In the genomic region with DNA sequence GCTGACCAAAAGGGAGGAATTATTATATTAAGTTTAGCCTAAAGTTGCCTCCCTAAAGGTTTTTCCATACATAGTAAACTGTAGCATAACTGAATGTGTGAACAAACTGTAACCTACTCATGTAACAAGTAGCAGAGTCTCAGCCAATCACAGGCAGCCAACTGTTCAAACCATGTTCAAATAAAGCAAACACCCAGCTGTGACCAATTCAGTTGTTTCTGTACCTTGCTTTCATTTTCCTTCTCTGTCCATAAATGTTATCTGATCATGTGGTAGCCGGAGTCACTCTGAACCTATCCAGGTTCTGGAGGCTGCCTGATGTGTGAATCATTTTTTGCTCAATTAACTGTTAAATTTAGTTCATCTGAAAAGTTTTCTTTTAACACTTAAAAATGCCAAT, we compare ENCODE assay signal across 23 cellular contexts.
A peak's percentile ranks its signal among the peaks of the same experiment; 100 is the strongest.
DNase-seq lines count a peak whose midpoint lies in the region; ATAC-seq and TF ChIP-seq lines count a peak whose summit lies in the region.
"Had no signal": no experiment of that assay in that cellular context is flagged by ENCODE, and none has a peak within 500 bp of the region (broad histone marks: within the 10 kb centered on the region; RNA-seq: fewer than 3 reads in every experiment).

No MANE protein-coding gene starts in this region.

- H2AFZ ChIP-seq in mammary epithelial cell (ENCODE audit: low read depth, low read length) (no peak overlapping the region), SK-N-SH (ENCODE audit: low read depth) (no peak overlapping the region)

- in situ Hi-C loops in mammary epithelial cell (cut with MboI; ENCODE audit: low sequenced_read_pairs in 2 of 2): no loop called here

- DNase-seq in DMS53 (lab: John Stamatoyannopoulos, UW): peak; percentile 56
- peak; percentile 85 for DNase-seq in M059J (ENCODE audit: low read depth)
- DNase-seq in mammary epithelial cell: peak; percentile 40
- DNase-seq in glomerular visceral epithelial cell (ENCODE audit: extremely low spot score): peak; percentile 22
- DNase-seq in SK-N-SH: no peak
- DNase-seq in mucosa of gallbladder (ENCODE audit: low spot score): no peak
- no peak for DNase-seq in NCI-H345 treated with DMSO at 0.1 percent for 48 hours (lab: John Stamatoyannopoulos, UW; ENCODE audit: unreplicated experiment)
- DNase-seq: activated CD8-positive, alpha-beta T cell treated with anti-CD3 and anti-CD28 coated beads, Interleukin-2, amount 10 ng/mL, durations not matched to agents 7 days and 5 days; activated naive CD4-positive, alpha-beta T cell treated with anti-CD3 and anti-CD28 coated beads, Interleukin-2, amount 50 U/mL, for 16 hours; activated T-cell treated with anti-CD3 and anti-CD28 coated beads, Interleukin-2, amount 50 U/mL, for 4 hours; CD4-positive, CD25-positive, alpha-beta regulatory T cell; colonic mucosa; left ventricle myocardium inferior; NCI-H1436; NCI-H2171 treated with DMSO at 0.1 percent for 48 hours; nucleus accumbens; Peyer's patch; stimulated activated CD4-positive, alpha-beta T cell treated with anti-CD3 and anti-CD28 coated beads, Interleukin-12 subunit alpha, Interleukin-12 subunit beta, amount 100 ng/mL, for 4 hours; T-helper 9 cell had no signal

- H3K27me3 ChIP-seq in mammary epithelial cell (ENCODE audit: insufficient read depth, low read length) (no peaks in the 10 kb centered on the region), SK-N-SH (ENCODE audit: insufficient read depth) (no peaks in the 10 kb centered on the region)
- H3K27me3 ChIP-seq: ascending aorta, colonic mucosa, Peyer's patch, right atrium auricular region had no signal

- H3K9ac ChIP-seq in mammary epithelial cell (ENCODE audit: insufficient read depth, low read length): no peak overlapping the region
- no peak overlapping the region for H3K9ac ChIP-seq in SK-N-SH

- H3K79me2 ChIP-seq in mammary epithelial cell (ENCODE audit: insufficient read depth, low read length) (no peaks in the 10 kb centered on the region), SK-N-SH (ENCODE audit: insufficient read depth) (no peaks in the 10 kb centered on the region)

- TF ChIP-seq CTCF in mammary epithelial cell (conservative IDR thresholded peaks at IDR 0.05 in 1 of 2, IDR thresholded peaks at IDR 0.05 in 1 of 2; ENCODE audit: extremely low read depth in 1 of 2, insufficient read depth in 1 of 2, low read depth in 1 of 2, low read length in 2 of 2) (no peak), SK-N-SH (IDR thresholded peaks at IDR 0.05) (no peak)

- H3F3A ChIP-seq in SK-N-SH (replicated peaks; ENCODE audit: insufficient read depth): no peaks in the 10 kb centered on the region

- H4K20me1 ChIP-seq in mammary epithelial cell (ENCODE audit: insufficient read depth, low read length) (no peaks in the 10 kb centered on the region), SK-N-SH (ENCODE audit: insufficient read depth) (no peaks in the 10 kb centered on the region)

- CTCF ChIA-PET in mammary epithelial cell (lab: Charles Lee; ENCODE audit: low non-redundant PET): no interaction called here
- CTCF ChIA-PET in SK-N-SH (lab: Yijun Ruan, JAX): no interaction called here

- no peak for TF ChIP-seq EP300 in SK-N-SH (IDR thresholded peaks at IDR 0.05; ENCODE audit: borderline replicate concordance in 1 of 2, low read depth in 1 of 2, low read length in 1 of 2)

- no peak overlapping the region for H3K27ac ChIP-seq in mammary epithelial cell (ENCODE audit: insufficient read depth, low read depth, low read length)
- no peak overlapping the region for H3K27ac ChIP-seq in SK-N-SH (ENCODE audit: low read depth in 2 of 2, low read length in 1 of 2)
- H3K27ac ChIP-seq: ascending aorta, colonic mucosa, left ventricle myocardium inferior, Peyer's patch, right atrium auricular region, SK-N-MC had no signal

- dilution Hi-C loops in mammary epithelial cell (cut with HindIII; ENCODE audit: low sequenced_read_pairs): no loop called here

- POLR2A ChIA-PET in SK-N-SH (lab: Yijun Ruan, JAX): no interaction called here

- H3K4me2 ChIP-seq in mammary epithelial cell (ENCODE audit: insufficient read depth, low read depth, low read length): no peak overlapping the region
- no peak overlapping the region for H3K4me2 ChIP-seq in SK-N-SH

- H3K4me1 ChIP-seq in mammary epithelial cell (ENCODE audit: insufficient read depth, low read length): no peaks in the 10 kb centered on the region
- no peaks in the 10 kb centered on the region for H3K4me1 ChIP-seq in SK-N-SH (ENCODE audit: control insufficient read depth in 1 of 2, insufficient read depth in 2 of 2, low read depth in 1 of 2, low read length in 1 of 2)
- H3K4me1 ChIP-seq: ascending aorta, colonic mucosa, left ventricle myocardium inferior, Peyer's patch, right atrium auricular region had no signal

- H3K9me3 ChIP-seq in mammary epithelial cell (replicated peaks; ENCODE audit: insufficient read depth, low read length) (no peaks in the 10 kb centered on the region), SK-N-SH (peaks cover 3% of the 10 kb centered on the region; the same call in 1 of the 2 replicates)
- H3K9me3 ChIP-seq: colonic mucosa, Peyer's patch had no signal

- no peaks in the 10 kb centered on the region for H3K36me3 ChIP-seq in mammary epithelial cell (ENCODE audit: insufficient read depth, low read length)
- no peaks in the 10 kb centered on the region for H3K36me3 ChIP-seq in SK-N-SH (replicated peaks in 1 of 2; ENCODE audit: control insufficient read depth in 1 of 2, insufficient read depth in 2 of 2, low read length in 1 of 2)
- H3K36me3 ChIP-seq: ascending aorta, colonic mucosa, left ventricle myocardium inferior, Peyer's patch, right atrium auricular region had no signal

- 0% methylated on average over 1 of the region's 1 CpG for WGBS in mammary epithelial cell (ENCODE audit: low coverage, missing lambda C conversion rate)
- 58% methylated on average over 1 of the region's 1 CpG for WGBS in SK-N-SH (ENCODE audit: low lambda C conversion rate)

- no peak for TF ChIP-seq RAD21 in SK-N-SH (IDR thresholded peaks at IDR 0.05; ENCODE audit: low read length)

- no peak overlapping the region for H3K4me3 ChIP-seq in mammary epithelial cell (replicated peaks in 1 of 3; ENCODE audit: insufficient read depth in 1 of 3, low read depth in 2 of 3, low read length in 3 of 3)
- no peak overlapping the region for H3K4me3 ChIP-seq in SK-N-SH (ENCODE audit: low read depth in 2 of 2, low read length in 1 of 2)
- H3K4me3 ChIP-seq: ascending aorta, colonic mucosa, left ventricle myocardium inferior, Peyer's patch, right atrium auricular region, SK-N-MC had no signal

- H3K9me2 ChIP-seq in SK-N-SH: no peaks in the 10 kb centered on the region

- intact Hi-C loops in mammary epithelial cell (cut with micrococcal nuclease): no loop called here

- no peak for ATAC-seq in GM19351 (IDR thresholded peaks at IDR 0.05; ENCODE audit: unreplicated experiment)
- ATAC-seq: activated CD8-positive, alpha-beta T cell treated with anti-CD3 and anti-CD28 coated beads, Interleukin-2, amount 10 ng/mL, durations not matched to agents 7 days and 5 days; activated T-cell treated with anti-CD3 and anti-CD28 coated beads, Interleukin-2, amount 50 U/mL, for 4 hours had no signal

- BruUV-seq in mammary epithelial cell (replicated peaks; lab: Mats Ljungman, UMichigan): no TSS peak

TF ChIP-seq in SK-N-SH, 30 proteins besides CTCF, POLR2A, EP300 and RAD21:
- TF ChIP-seq YY1 (IDR thresholded peaks at IDR 0.05; ENCODE audit: low read depth): no peak

Comparison
In these comparisons a context has a peak if more than half of its experiments do, and no peak if none do; other contexts are left out.
1. DNase-seq: peak in DMS53 (single experiment), M059J (single experiment), mammary epithelial cell (single experiment) and glomerular visceral epithelial cell (single experiment); none in SK-N-SH (single experiment), mucosa of gallbladder (single experiment) and NCI-H345 treated with DMSO at 0.1 percent for 48 hours (single experiment).